8 cellular contexts compared by ENCODE assay signal in genomic region chr14:31205681-31206535, GRCh38. TPM values are rescaled to one million over a fixed set of nuclear protein-coding genes. Genes with fewer than 3 reads are reported as not detected.
DNase-seq lines count a peak whose midpoint lies in the region; ATAC-seq, FAIRE-seq and TF ChIP-seq lines count a peak whose summit lies in the region.

No MANE protein-coding gene starts in this region.

- DNase-seq in Ammon's horn (ENCODE audit: low spot score) = peak; percentile 16
- DNase-seq in H54 (ENCODE audit: insufficient read length, low spot score) = no peak
- peak; percentile 62 for DNase-seq in SK-MEL-5 (ENCODE audit: low read depth, low spot score)
- peak; percentile 39 for DNase-seq in endothelial cell of umbilical vein (ENCODE audit: low read depth, low spot score)
- DNase-seq in T-helper 9 cell = no peak

- POLR2A ChIA-PET in endothelial cell of umbilical vein (lab: Charles Lee) = interaction anchor here (0.8 kb wide), 1 partner anchor 215 kb away, joined by 3 read pairs; the partner anchor contains the start of gene HEATR5A

- peak overlapping the region; percentile 96 for H3K9ac ChIP-seq in endothelial cell of umbilical vein (replicated peaks; ENCODE audit: extremely low read depth, insufficient read depth, low read length)

- H3K4me1 Mint-ChIP-seq in nephron = peaks cover 26% of the 10 kb centered on the region

- no peak for TF ChIP-seq CTCF in endothelial cell of umbilical vein (IDR thresholded peaks at IDR 0.05; ENCODE audit: extremely low read depth in 1 of 2, insufficient read depth in 1 of 2, low read depth in 1 of 2, low read length in 2 of 2)
- TF ChIP-seq CTCF in nephron (IDR thresholded peaks at IDR 0.05; ENCODE audit: unreplicated experiment in 3 of 3) = no peak

- in situ Hi-C loops in SK-MEL-5 (cut with HindIII; ENCODE audit: low pct_unique_long_range_greater_than_20kb, low sequenced_read_pairs) = no loop called here

- H3K36me3 Mint-ChIP-seq in nephron (ENCODE audit: low read depth) = peaks cover 36% of the 10 kb centered on the region

- dilution Hi-C loops in endothelial cell of umbilical vein (cut with MboI; ENCODE audit: extremely low pct_ligation_motif_present, low sequenced_read_pairs) = no loop called here

- ATAC-seq in HG03378 (IDR thresholded peaks at IDR 0.05; ENCODE audit: unreplicated experiment) (no peak), GM18519 (IDR thresholded peaks at IDR 0.05; ENCODE audit: low FRiP score, unreplicated experiment) (no peak)

- H3K4me3 Mint-ChIP-seq in nephron = peak overlapping the region; percentile 83 to 88 (median 88)

- CTCF ChIA-PET in endothelial cell of umbilical vein (lab: Charles Lee) = interaction anchor here (0.5 to 3.8 kb wide), 8 partner anchors 11 to 153 kb away, joined by 3 to 25 read pairs (median 10); no protein-coding TSS in a partner anchor

- H3K9me3 Mint-ChIP-seq in nephron = no peaks in the 10 kb centered on the region

- intact Hi-C loops in endothelial cell of umbilical vein (cut with micrococcal nuclease) = loop anchor here (2.0 to 5.0 kb wide), 3 partner anchors 121 to 215 kb away; partner anchors contain the start of genes AP4S1, HEATR5A and STRN3

- peaks cover 4% of the 10 kb centered on the region for H4K20me1 ChIP-seq in endothelial cell of umbilical vein (replicated peaks; ENCODE audit: control insufficient read depth, extremely low read depth, insufficient read depth, low read length)

- TF ChIP-seq POLR2A in H54 (IDR thresholded peaks at IDR 0.05; ENCODE audit: low read depth, low read length) = no peak
- TF ChIP-seq POLR2A in endothelial cell of umbilical vein (IDR thresholded peaks at IDR 0.05; ENCODE audit: low read depth, low read length) = no peak

- H3K4me1 ChIP-seq in endothelial cell of umbilical vein (ENCODE audit: control insufficient read depth, extremely low read depth, insufficient read depth, low read length) = peaks cover 18% of the 10 kb centered on the region

- peaks cover 56% of the 10 kb centered on the region for H3K79me2 ChIP-seq in endothelial cell of umbilical vein (ENCODE audit: control insufficient read depth, insufficient read depth, low read length)

- H2AFZ ChIP-seq in endothelial cell of umbilical vein (ENCODE audit: low read depth, low read length) = no peak overlapping the region

- no peaks in the 10 kb centered on the region for H3K36me3 ChIP-seq in endothelial cell of umbilical vein (ENCODE audit: control insufficient read depth in 2 of 2, extremely low read depth in 1 of 2, insufficient read depth in 2 of 2, low read length in 2 of 2)

- H3K27ac Mint-ChIP-seq in nephron = peak overlapping the region; percentile 69 to 100 (median 78)

- peak overlapping the region; percentile 51 to 96 (median 78) for H3K4me3 ChIP-seq in endothelial cell of umbilical vein (replicated peaks in 1 of 3; ENCODE audit: insufficient read depth in 1 of 3, low read depth in 1 of 3, low read length in 3 of 3)

- H3K4me2 ChIP-seq in endothelial cell of umbilical vein (ENCODE audit: insufficient read depth, low read length) = peak overlapping the region; percentile 99

- H3K9me1 ChIP-seq in endothelial cell of umbilical vein (replicated peaks; ENCODE audit: control insufficient read depth, extremely low read depth, insufficient read depth, low read length) = no peaks in the 10 kb centered on the region

- peak overlapping the region; percentile 66 for H3K27ac ChIP-seq in endothelial cell of umbilical vein (ENCODE audit: insufficient read depth, low read depth, low read length)

- H3K9me3 ChIP-seq in endothelial cell of umbilical vein (replicated peaks; ENCODE audit: control insufficient read depth, insufficient read depth, low read length) = no peaks in the 10 kb centered on the region

- TSS peak; percentile 53 for BruUV-seq in endothelial cell of umbilical vein (replicated peaks; lab: Mats Ljungman, UMichigan)

- H3K27me3 ChIP-seq in endothelial cell of umbilical vein (ENCODE audit: control insufficient read depth in 2 of 2, insufficient read depth in 2 of 2, low read length in 2 of 2) = no peaks in the 10 kb centered on the region

- FAIRE-seq in H54 (lab: Jason Lieb, UNC) (peak; percentile 30), endothelial cell of umbilical vein (lab: Jason Lieb, UNC) (peak; percentile 66)

- peaks cover 4% of the 10 kb centered on the region for H3K27me3 Mint-ChIP-seq in nephron (ENCODE audit: low read depth)

TF ChIP-seq in endothelial cell of umbilical vein, 7 proteins besides CTCF, POLR2A, EP300 and RAD21:
- TF ChIP-seq JUN (IDR thresholded peaks at IDR 0.05; ENCODE audit: borderline replicate concordance, insufficient read depth, insufficient read length, low read depth) = no peak
- TF ChIP-seq POLR2AphosphoS5 (IDR thresholded peaks at IDR 0.05; ENCODE audit: insufficient read depth, low read depth, low read length) = no peak
- no peak for TF ChIP-seq MYC (IDR thresholded peaks at IDR 0.05; ENCODE audit: low read depth, low read length)
- no peak for TF ChIP-seq GATA2 (IDR thresholded peaks at IDR 0.05; ENCODE audit: insufficient read depth, insufficient read length, low read depth, low read length)
- no peak for TF ChIP-seq FOS (IDR thresholded peaks at IDR 0.05; ENCODE audit: borderline replicate concordance, insufficient read depth, low read length)
- TF ChIP-seq EZH2 (IDR thresholded peaks at IDR 0.05; ENCODE audit: borderline replicate concordance, low read depth, low read length, severe bottlenecking) = no peak
TF ChIP-seq in endothelial cell of umbilical vein: peak in this region for 0.

RNA-seq across cellular contexts. Expression of gene HECTD1, which starts 1.7 kb away (rescaled TPM):
- 131 and 141 TPM in 2 replicates for total RNA-seq in SK-MEL-5 (2014; rRNA removed; shearing (Covaris generic))
- 58.5 and 64.5 TPM in 2 replicates for polyA plus RNA-seq in SK-MEL-5 (2015; cell fraction: cytosol; rRNA removed)
- polyA plus RNA-seq in SK-MEL-5 (2015; cell fraction: nucleus; rRNA removed) = 103 and 104 TPM in 2 replicates
- total RNA-seq in endothelial cell of umbilical vein = 173 and 181 TPM in 2 replicates
- polyA plus RNA-seq in endothelial cell of umbilical vein = 57.9 and 67.9 TPM in 2 replicates
- 63.2 and 68.4 TPM in 2 replicates for polyA plus RNA-seq in endothelial cell of umbilical vein (2011; cell fraction: cytosol; rRNA removed)
- polyA plus RNA-seq in endothelial cell of umbilical vein (2011; cell fraction: nucleus; rRNA removed) = 204 and 228 TPM in 2 replicates
- 92.7 and 124 TPM in 2 replicates for polyA plus RNA-seq in endothelial cell of umbilical vein (2012)
- polyA minus RNA-seq in endothelial cell of umbilical vein = 369 and 421 TPM in 2 replicates
- polyA minus RNA-seq in endothelial cell of umbilical vein (2011; cell fraction: cytosol; rRNA and poly(A)+ RNA removed) = 126 TPM
- polyA minus RNA-seq in endothelial cell of umbilical vein (2011; cell fraction: nucleus; rRNA and poly(A)+ RNA removed) = 236 and 340 TPM in 2 replicates

Comparison
In these comparisons a context has a peak if more than half of its experiments do, and no peak if none do; other contexts are left out.
1. DNase-seq: peak in Ammon's horn (single experiment), SK-MEL-5 (single experiment) and endothelial cell of umbilical vein (single experiment); none in H54 (single experiment) and T-helper 9 cell (single experiment).